Comparison of ENCODE assay signal across 1 cellular context in the genomic region with DNA sequence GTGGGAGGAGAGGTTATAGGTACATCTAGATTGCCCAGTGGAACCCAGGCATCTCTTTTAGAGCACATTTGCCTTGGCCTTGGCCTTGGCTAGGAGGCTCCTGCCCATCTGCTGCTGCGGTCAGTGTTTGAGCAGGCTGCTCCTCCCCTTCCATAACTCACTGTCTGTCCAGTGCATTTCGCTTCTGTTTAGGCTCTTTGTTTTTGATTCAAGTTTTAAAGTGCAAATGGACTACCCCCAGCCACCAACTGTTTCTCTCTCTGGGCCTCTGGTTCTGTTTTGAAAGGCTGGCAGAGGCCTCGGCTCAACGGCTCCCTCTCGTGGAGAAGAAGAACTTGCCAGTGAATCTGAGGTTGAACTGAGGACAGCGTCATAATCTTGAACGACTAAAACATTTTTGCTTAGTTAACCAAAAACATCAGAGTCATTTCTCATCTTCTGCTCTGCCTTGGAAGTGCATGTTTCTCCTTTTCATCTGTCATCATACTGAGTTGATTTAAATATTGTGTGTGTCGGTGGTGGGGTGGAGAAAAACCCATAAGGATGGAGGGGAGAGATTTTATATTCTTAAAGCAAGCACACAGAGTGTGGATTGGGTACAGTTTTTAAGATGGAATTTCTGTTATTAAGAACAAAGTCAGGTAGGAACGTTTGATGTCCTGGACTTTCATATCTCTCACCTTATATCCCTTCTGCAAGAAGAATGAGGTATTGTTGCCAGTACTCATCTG.
TF ChIP-seq lines count a peak whose summit lies in the region.

No MANE protein-coding gene starts in this region.

TF ChIP-seq in GM23338, 12 proteins besides CTCF, POLR2A, EP300 and RAD21 (continued from another document):
- TF ChIP-seq, protein P1, sequence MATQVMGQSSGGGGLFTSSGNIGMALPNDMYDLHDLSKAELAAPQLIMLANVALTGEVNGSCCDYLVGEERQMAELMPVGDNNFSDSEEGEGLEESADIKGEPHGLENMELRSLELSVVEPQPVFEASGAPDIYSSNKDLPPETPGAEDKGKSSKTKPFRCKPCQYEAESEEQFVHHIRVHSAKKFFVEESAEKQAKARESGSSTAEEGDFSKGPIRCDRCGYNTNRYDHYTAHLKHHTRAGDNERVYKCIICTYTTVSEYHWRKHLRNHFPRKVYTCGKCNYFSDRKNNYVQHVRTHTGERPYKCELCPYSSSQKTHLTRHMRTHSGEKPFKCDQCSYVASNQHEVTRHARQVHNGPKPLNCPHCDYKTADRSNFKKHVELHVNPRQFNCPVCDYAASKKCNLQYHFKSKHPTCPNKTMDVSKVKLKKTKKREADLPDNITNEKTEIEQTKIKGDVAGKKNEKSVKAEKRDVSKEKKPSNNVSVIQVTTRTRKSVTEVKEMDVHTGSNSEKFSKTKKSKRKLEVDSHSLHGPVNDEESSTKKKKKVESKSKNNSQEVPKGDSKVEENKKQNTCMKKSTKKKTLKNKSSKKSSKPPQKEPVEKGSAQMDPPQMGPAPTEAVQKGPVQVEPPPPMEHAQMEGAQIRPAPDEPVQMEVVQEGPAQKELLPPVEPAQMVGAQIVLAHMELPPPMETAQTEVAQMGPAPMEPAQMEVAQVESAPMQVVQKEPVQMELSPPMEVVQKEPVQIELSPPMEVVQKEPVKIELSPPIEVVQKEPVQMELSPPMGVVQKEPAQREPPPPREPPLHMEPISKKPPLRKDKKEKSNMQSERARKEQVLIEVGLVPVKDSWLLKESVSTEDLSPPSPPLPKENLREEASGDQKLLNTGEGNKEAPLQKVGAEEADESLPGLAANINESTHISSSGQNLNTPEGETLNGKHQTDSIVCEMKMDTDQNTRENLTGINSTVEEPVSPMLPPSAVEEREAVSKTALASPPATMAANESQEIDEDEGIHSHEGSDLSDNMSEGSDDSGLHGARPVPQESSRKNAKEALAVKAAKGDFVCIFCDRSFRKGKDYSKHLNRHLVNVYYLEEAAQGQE (IDR thresholded peaks at IDR 0.05; ENCODE audit: unreplicated experiment): no peak
- TF ChIP-seq JUNB (IDR thresholded peaks at IDR 0.05; ENCODE audit: unreplicated experiment): no peak
- TF ChIP-seq ZNF114 (CRISPR knock-in tag; IDR thresholded peaks at IDR 0.05): no peak
- no peak for TF ChIP-seq POLR2AphosphoS5 (IDR thresholded peaks at IDR 0.05; ENCODE audit: low read depth)
- no peak for TF ChIP-seq CREB1 (CRISPR knock-in tag; IDR thresholded peaks at IDR 0.05; ENCODE audit: low read depth)
- no peak for TF ChIP-seq NANOG (IDR thresholded peaks at IDR 0.05; ENCODE audit: borderline replicate concordance)
- TF ChIP-seq, protein P2, sequence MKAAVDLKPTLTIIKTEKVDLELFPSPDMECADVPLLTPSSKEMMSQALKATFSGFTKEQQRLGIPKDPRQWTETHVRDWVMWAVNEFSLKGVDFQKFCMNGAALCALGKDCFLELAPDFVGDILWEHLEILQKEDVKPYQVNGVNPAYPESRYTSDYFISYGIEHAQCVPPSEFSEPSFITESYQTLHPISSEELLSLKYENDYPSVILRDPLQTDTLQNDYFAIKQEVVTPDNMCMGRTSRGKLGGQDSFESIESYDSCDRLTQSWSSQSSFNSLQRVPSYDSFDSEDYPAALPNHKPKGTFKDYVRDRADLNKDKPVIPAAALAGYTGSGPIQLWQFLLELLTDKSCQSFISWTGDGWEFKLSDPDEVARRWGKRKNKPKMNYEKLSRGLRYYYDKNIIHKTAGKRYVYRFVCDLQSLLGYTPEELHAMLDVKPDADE (IDR thresholded peaks at IDR 0.05): no peak
- TF ChIP-seq EZH2 (IDR thresholded peaks at IDR 0.05; ENCODE audit: low read depth, unreplicated experiment): no peak
